ENCODE assay signal across 1 cellular context in the genomic region with DNA sequence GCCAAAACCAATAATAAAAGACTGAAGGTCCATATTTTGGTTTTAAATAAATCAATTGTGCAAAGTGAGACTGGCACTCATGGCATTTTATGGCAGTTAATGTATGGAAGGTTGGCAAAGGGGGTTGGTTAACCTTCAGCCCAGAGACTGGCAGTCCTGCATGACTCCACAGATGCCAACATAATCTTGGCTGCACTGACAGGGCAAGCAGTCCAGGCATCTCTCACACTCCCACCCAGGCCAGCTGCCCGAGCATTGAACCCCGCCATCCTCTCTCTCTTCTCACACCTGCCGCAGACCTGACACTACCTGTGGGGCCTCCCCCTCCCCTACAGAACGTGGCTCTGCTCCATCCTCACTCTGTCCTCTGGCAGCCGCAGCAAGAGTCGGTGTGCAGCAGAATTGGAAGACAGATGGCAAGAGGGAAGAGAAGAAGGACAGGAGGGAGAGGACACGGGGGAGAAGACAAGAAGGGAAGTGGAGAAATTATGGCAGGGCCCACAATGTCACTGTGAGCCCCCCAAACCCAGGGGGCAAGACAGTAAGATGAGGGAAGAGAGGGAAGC.
TF ChIP-seq lines count a peak whose summit lies in the region.

No MANE protein-coding gene starts in this region.

TF ChIP-seq in HEK293, 187 proteins besides CTCF, POLR2A, EP300 and RAD21 (continued from another document):
- TF ChIP-seq ZNF354C (tag by site-specific recombination; IDR thresholded peaks at IDR 0.05; ENCODE audit: borderline replicate concordance, low read depth) (no peak), ZNF585B (tag by site-specific recombination; IDR thresholded peaks at IDR 0.05) (no peak), PATZ1 (tag by site-specific recombination; IDR thresholded peaks at IDR 0.05) (0 out of 2 replicates have a peak, but pooled peaks have one; percentile 21), ZNF366 (tag by site-specific recombination; conservative IDR thresholded peaks at IDR 0.05) (peak; percentile 65; the same call in 1 of the 2 replicates), ZNF48 (tag by site-specific recombination; IDR thresholded peaks at IDR 0.05) (no peak), ZNF175 (tag by site-specific recombination; IDR thresholded peaks at IDR 0.05) (no peak), ZNF394 (tag by site-specific recombination; IDR thresholded peaks at IDR 0.05; ENCODE audit: borderline replicate concordance) (no peak), ZNF510 (tag by site-specific recombination; IDR thresholded peaks at IDR 0.05; ENCODE audit: insufficient replicate concordance) (no peak), SCRT1 (tag by site-specific recombination; IDR thresholded peaks at IDR 0.05; ENCODE audit: borderline replicate concordance) (peak; percentile 72; the same call in 1 of the 2 replicates), PRDM6 (tag by site-specific recombination; IDR thresholded peaks at IDR 0.05) (no peak), ZNF169 (tag by site-specific recombination; IDR thresholded peaks at IDR 0.05) (no peak), YY1 (tag by site-specific recombination; IDR thresholded peaks at IDR 0.05) (no peak)
